ENCODE assay signal across 27 cellular contexts in genomic region chr16:21272253-21272652, GRCh38. TPM values are rescaled to one million over a fixed set of nuclear protein-coding genes. Genes with fewer than 3 reads are reported as not detected.
DNase-seq lines count a peak whose midpoint lies in the region; ATAC-seq, FAIRE-seq and TF ChIP-seq lines count a peak whose summit lies in the region.
"Had no signal": no experiment of that assay in that cellular context is flagged by ENCODE, and none has a peak within 500 bp of the region (broad histone marks: within the 10 kb centered on the region; RNA-seq: fewer than 3 reads in every experiment).

No MANE protein-coding gene starts in this region.

- WGBS in H9 (ENCODE audit: extremely low coverage, insufficient read length, low lambda C conversion rate), result no CpG with 5 or more reads among the region's 2 CpGs
- 6% methylated on average over 2 of the region's 2 CpGs for WGBS in K562 (ENCODE audit: insufficient coverage, low coverage, missing lambda C conversion rate)

- H3K4me2 ChIP-seq in H9 (ENCODE audit: insufficient read depth, insufficient read length, low read length) (no peak overlapping the region), K562 (ENCODE audit: insufficient read depth, low read length) (no peak overlapping the region), neural progenitor cell (no peak overlapping the region)
- H3K4me2 ChIP-seq: BLaER1 had no signal

- H3K4me3 ChIP-seq in HEK293 (ENCODE audit: low read depth, low read length), result no peak overlapping the region
- H3K4me3 ChIP-seq in K562, result no peak overlapping the region
- H3K4me3 ChIP-seq in neural progenitor cell, result no peak overlapping the region
- H3K4me3 ChIP-seq: BLaER1 had no signal

- H3K4me1 Mint-ChIP-seq in H9 (peaks cover 26 to 27% of the 10 kb centered on the region in 2 experiments), neural progenitor cell (peaks cover 7% of the 10 kb centered on the region)
- no peaks in the 10 kb centered on the region for H3K4me1 Mint-ChIP-seq in activated CD4-positive, alpha-beta memory T cell treated with anti-CD3 and anti-CD28 coated beads, Interleukin-2, amount 10 ng/mL, durations not matched to agents 7 days and 5 days
- H3K4me1 Mint-ChIP-seq: CD14-positive monocyte; CD4-positive, alpha-beta memory T cell; CD4-positive, CD25-positive, alpha-beta regulatory T cell; CD8-positive, alpha-beta memory T cell had no signal

- H3K23ac ChIP-seq in H9 (ENCODE audit: insufficient read length, low read depth, low read length), result no peak overlapping the region

- no peak overlapping the region for H3K18ac ChIP-seq in H9 (ENCODE audit: insufficient read length, low read depth, low read length)

- H3K79me2 ChIP-seq in H9 (ENCODE audit: insufficient read depth, low read length) (no peaks in the 10 kb centered on the region), K562 (ENCODE audit: control insufficient read depth, insufficient read depth, low read length) (no peaks in the 10 kb centered on the region), neural progenitor cell (ENCODE audit: low read depth) (no peaks in the 10 kb centered on the region)

- FAIRE-seq in K562 (lab: Jason Lieb, UNC), result no peak
- FAIRE-seq: A204.1, G401.6, GM12892, GM18507 had no signal

- ATAC-seq in K562, result no peak

- POLR2A ChIA-PET in HEK293 (lab: Yijun Ruan, JAX), result interaction anchor here (0.6 kb wide), 1 partner anchor 982 kb away, joined by 4 read pairs; no protein-coding TSS in a partner anchor
- POLR2A ChIA-PET in K562 (lab: Yijun Ruan, JAX), result no interaction called here
- POLR2A ChIA-PET in activated CD4-positive, alpha-beta memory T cell treated with anti-CD3 and anti-CD28 coated beads, Interleukin-2, amount 10 ng/mL, durations not matched to agents 7 days and 5 days (lab: Charles Lee), result no interaction called here

- no peaks in the 10 kb centered on the region for H3K23me2 ChIP-seq in H9 (ENCODE audit: insufficient read length, low read depth, low read length, poor library complexity, severe bottlenecking)

- H3K27me3 Mint-ChIP-seq in H9 (ENCODE audit: low read depth), result peaks cover 20% of the 10 kb centered on the region
- H3K27me3 Mint-ChIP-seq in neural progenitor cell (ENCODE audit: insufficient read depth, low read depth), result peaks cover 28% of the 10 kb centered on the region
- H3K27me3 Mint-ChIP-seq in activated CD4-positive, alpha-beta memory T cell treated with anti-CD3 and anti-CD28 coated beads, Interleukin-2, amount 10 ng/mL, durations not matched to agents 7 days and 5 days, result peaks cover 35% of the 10 kb centered on the region

- H2AK5ac ChIP-seq in H9 (ENCODE audit: insufficient read length, low read length), result no peak overlapping the region

- H3K9ac ChIP-seq in H9 (ENCODE audit: extremely low read depth, insufficient read length, low read length), result no peak overlapping the region
- no peak overlapping the region for H3K9ac ChIP-seq in K562 (ENCODE audit: insufficient read depth in 1 of 2, low read depth in 2 of 2, low read length in 2 of 2)
- H3K9ac ChIP-seq in neural progenitor cell, result no peak overlapping the region
- H3K9ac ChIP-seq: BLaER1 had no signal

- no peak for TF ChIP-seq POLR2A in K562 (conservative IDR thresholded peaks at IDR 0.05)

- no peak overlapping the region for H3K4ac ChIP-seq in H9 (ENCODE audit: low read depth, low read length)

- H3K27ac ChIP-seq in H9 (ENCODE audit: insufficient read length, low read depth, low read length) (no peak overlapping the region), HEK293 (ENCODE audit: extremely low read depth, low read depth, low read length) (no peak overlapping the region), K562 (ENCODE audit: extremely low read depth, low read depth, low read length) (no peak overlapping the region), neural progenitor cell (no peak overlapping the region)
- H3K27ac ChIP-seq: BLaER1 had no signal

- no peaks in the 10 kb centered on the region for H3K79me1 ChIP-seq in H9 (ENCODE audit: insufficient read depth, low read depth, low read length, poor library complexity, severe bottlenecking)

- no peaks in the 10 kb centered on the region for H3K36me3 ChIP-seq in HEK293 (ENCODE audit: control insufficient read depth in 2 of 2, insufficient read depth in 1 of 2, low read length in 2 of 2)
- no peaks in the 10 kb centered on the region for H3K36me3 ChIP-seq in K562 (ENCODE audit: control insufficient read depth, insufficient read depth, low read length)
- H3K36me3 ChIP-seq in neural progenitor cell, result no peaks in the 10 kb centered on the region
- H3K36me3 ChIP-seq: BE2C, BLaER1 had no signal

- DNase-seq in H9, result no peak
- DNase-seq in K562 (ENCODE audit: extremely low read depth in 1 of 4, low spot score in 3 of 4), result no peak
- no peak for DNase-seq in neural progenitor cell (ENCODE audit: low spot score)
- no peak for DNase-seq in NOMO-1 treated with dmso at 0.1 percent for 144 hours (lab: John Stamatoyannopoulos, UW; ENCODE audit: unreplicated experiment)
- DNase-seq in activated CD4-positive, alpha-beta memory T cell treated with anti-CD3 and anti-CD28 coated beads, Interleukin-2, amount 10 ng/mL, durations not matched to agents 7 days and 5 days, result no peak
- DNase-seq in amniotic stem cell (lab: John Stamatoyannopoulos, UW), result no peak
- DNase-seq in DMS153 treated with DMSO at 0.1 percent for 48 hours (lab: John Stamatoyannopoulos, UW; ENCODE audit: unreplicated experiment), result no peak
- DNase-seq: 8988T; ACHN; BE2C; C1 segment of cervical spinal cord; CD4-positive, alpha-beta memory T cell; CD4-positive, CD25-positive, alpha-beta regulatory T cell; CD8-positive, alpha-beta memory T cell; COR-L47; DMS 273 treated with DMSO at 0.1 percent for 48 hours; DMS153; DMS79 treated with DMSO at 0.1 percent for 48 hours; GF-D8 had no signal

- no peaks in the 10 kb centered on the region for H3F3A ChIP-seq in neural progenitor cell (ENCODE audit: low read depth)

- H2BK12ac ChIP-seq in H9 (ENCODE audit: insufficient read length, low read depth, low read length), result no peak overlapping the region

- no TSS peak for BruUV-seq in K562 (replicated peaks; lab: Mats Ljungman, UMichigan)

- no peak overlapping the region for H3T11ph ChIP-seq in H9 (ENCODE audit: low read length)

- in situ Hi-C loops in K562 (cut with MboI), result no loop called here

- H3K9me3 ChIP-seq in H9 (ENCODE audit: control insufficient read depth, low read depth, low read length) (no peaks in the 10 kb centered on the region), HEK293 (ENCODE audit: control insufficient read depth, insufficient read depth, low read depth, low read length) (no peaks in the 10 kb centered on the region), K562 (replicated peaks; ENCODE audit: control insufficient read depth, insufficient read depth, low read depth, low read length) (no peaks in the 10 kb centered on the region), neural progenitor cell (ENCODE audit: low read depth) (no peaks in the 10 kb centered on the region)
- H3K9me3 ChIP-seq: BE2C, BLaER1 had no signal

- no peak for TF ChIP-seq RAD21 in K562 (CRISPR knock-in tag; conservative IDR thresholded peaks at IDR 0.05 in 1 of 2, IDR thresholded peaks at IDR 0.05 in 1 of 2)

- no peaks in the 10 kb centered on the region for H3K9me3 Mint-ChIP-seq in H9
- no peaks in the 10 kb centered on the region for H3K9me3 Mint-ChIP-seq in neural progenitor cell
- H3K9me3 Mint-ChIP-seq in activated CD4-positive, alpha-beta memory T cell treated with anti-CD3 and anti-CD28 coated beads, Interleukin-2, amount 10 ng/mL, durations not matched to agents 7 days and 5 days, result no peaks in the 10 kb centered on the region
- H3K9me3 Mint-ChIP-seq: CD4-positive, CD25-positive, alpha-beta regulatory T cell; CD8-positive, alpha-beta memory T cell had no signal

- no peak overlapping the region for H4K8ac ChIP-seq in H9 (replicated peaks; ENCODE audit: insufficient read length, low read depth, low read length)

- H4K91ac ChIP-seq in H9 (ENCODE audit: insufficient read length, low read depth, low read length), result no peak overlapping the region

- H2BK5ac ChIP-seq in H9 (ENCODE audit: insufficient read length, low read length), result no peak overlapping the region

- H3K27me3 ChIP-seq in H9 (ENCODE audit: insufficient read depth, low read length), result no peaks in the 10 kb centered on the region
- H3K27me3 ChIP-seq in K562 (ENCODE audit: control insufficient read depth in 2 of 2, insufficient read depth in 2 of 2, low read length in 2 of 2), result peaks cover 12 to 28% of the 10 kb centered on the region in 2 experiments
- H3K27me3 ChIP-seq in neural progenitor cell, result peaks cover 31% of the 10 kb centered on the region

- no peak overlapping the region for H2BK20ac ChIP-seq in H9 (ENCODE audit: low read depth, low read length, poor library complexity, severe bottlenecking)

- intact Hi-C loops in K562 (cut with micrococcal nuclease), result no loop called here

- H3K27ac Mint-ChIP-seq in H9 (peak overlapping the region in 2 of 3 experiments; percentile 2 to 9; a peak in 1 of 7 replicates), neural progenitor cell (peak overlapping the region; percentile 9)
- no peak overlapping the region for H3K27ac Mint-ChIP-seq in activated CD4-positive, alpha-beta memory T cell treated with anti-CD3 and anti-CD28 coated beads, Interleukin-2, amount 10 ng/mL, durations not matched to agents 7 days and 5 days
- H3K27ac Mint-ChIP-seq: CD14-positive monocyte; CD4-positive, alpha-beta memory T cell; CD4-positive, CD25-positive, alpha-beta regulatory T cell; CD8-positive, alpha-beta memory T cell had no signal

- H3K4me1 ChIP-seq in H9 (ENCODE audit: insufficient read depth, low read length) (peaks cover 6% of the 10 kb centered on the region), HEK293 (ENCODE audit: control insufficient read depth, insufficient read depth, low read length) (no peaks in the 10 kb centered on the region), K562 (replicated peaks in 1 of 2; ENCODE audit: control insufficient read depth in 2 of 2, insufficient read depth in 2 of 2, low read length in 2 of 2) (peaks cover 0 to 2% of the 10 kb centered on the region in 2 experiments; a peak in 2 of 5 replicates), neural progenitor cell (peaks cover 10% of the 10 kb centered on the region)
- H3K4me1 ChIP-seq: BE2C had no signal

- no peak overlapping the region for H3K56ac ChIP-seq in H9 (ENCODE audit: insufficient read length, low read depth, low read length)

- H3K4me3 Mint-ChIP-seq in H9 (no peak overlapping the region), neural progenitor cell (no peak overlapping the region)
- no peak overlapping the region for H3K4me3 Mint-ChIP-seq in activated CD4-positive, alpha-beta memory T cell treated with anti-CD3 and anti-CD28 coated beads, Interleukin-2, amount 10 ng/mL, durations not matched to agents 7 days and 5 days
- H3K4me3 Mint-ChIP-seq: CD4-positive, alpha-beta memory T cell; CD4-positive, CD25-positive, alpha-beta regulatory T cell; CD8-positive, alpha-beta memory T cell had no signal

- TF ChIP-seq CTCF in H9 (conservative IDR thresholded peaks at IDR 0.05) (no peak), HEK293 (tag by site-specific recombination; IDR thresholded peaks at IDR 0.05) (no peak), K562 (IDR thresholded peaks at IDR 0.05 in 2 of 3, conservative IDR thresholded peaks at IDR 0.05 in 1 of 3; ENCODE audit: insufficient read depth in 2 of 3, low read depth in 1 of 3, low read length in 3 of 3) (no peak), neural progenitor cell (IDR thresholded peaks at IDR 0.05) (no peak)

- peaks cover 0 to 6% (median 0%) of the 10 kb centered on the region in 3 experiments; a peak in 1 of 7 replicates for H3K36me3 Mint-ChIP-seq in H9 (ENCODE audit: insufficient read depth in 1 of 3, low read depth in 3 of 3)
- no peaks in the 10 kb centered on the region for H3K36me3 Mint-ChIP-seq in neural progenitor cell
- H3K36me3 Mint-ChIP-seq in activated CD4-positive, alpha-beta memory T cell treated with anti-CD3 and anti-CD28 coated beads, Interleukin-2, amount 10 ng/mL, durations not matched to agents 7 days and 5 days (ENCODE audit: low read depth), result no peaks in the 10 kb centered on the region
- H3K36me3 Mint-ChIP-seq: CD14-positive monocyte; CD4-positive, alpha-beta memory T cell; CD4-positive, CD25-positive, alpha-beta regulatory T cell; CD8-positive, alpha-beta memory T cell had no signal

- H4K20me1 ChIP-seq in H9 (ENCODE audit: control insufficient read depth, insufficient read depth, insufficient read length), result no peaks in the 10 kb centered on the region
- H4K20me1 ChIP-seq in K562 (replicated peaks; ENCODE audit: control insufficient read depth, insufficient read depth, low read length), result no peaks in the 10 kb centered on the region
- no peaks in the 10 kb centered on the region for H4K20me1 ChIP-seq in neural progenitor cell (ENCODE audit: low read depth)
- H4K20me1 ChIP-seq: BLaER1 had no signal

- CTCF ChIA-PET in HEK293 (lab: Yijun Ruan, JAX) (interaction anchor here (0.6 kb wide), 1 partner anchor 29 kb away, joined by 4 read pairs; no protein-coding TSS in a partner anchor), K562 (lab: Yijun Ruan, JAX; ENCODE audit: low intra/inter-chr PET ratio) (no interaction called here)
- CTCF ChIA-PET in activated CD4-positive, alpha-beta memory T cell treated with anti-CD3 and anti-CD28 coated beads, Interleukin-2, amount 10 ng/mL, durations not matched to agents 7 days and 5 days (lab: Charles Lee), result no interaction called here

- H3K9me1 ChIP-seq in K562 (ENCODE audit: control insufficient read depth, insufficient read depth, low read length), result no peaks in the 10 kb centered on the region

- H3K14ac ChIP-seq in H9 (ENCODE audit: insufficient read depth, low read length), result no peak overlapping the region

- no peak for TF ChIP-seq EP300 in K562 (IDR thresholded peaks at IDR 0.05; ENCODE audit: low read length)

- H2BK120ac ChIP-seq in H9 (ENCODE audit: low read depth, low read length, poor library complexity, severe bottlenecking), result no peak overlapping the region

- H4K5ac ChIP-seq in H9 (ENCODE audit: insufficient read length, low read depth, low read length), result no peak overlapping the region

- no peak overlapping the region for H2BK15ac ChIP-seq in H9 (ENCODE audit: low read depth, low read length)

- H2AFZ ChIP-seq in H9 (ENCODE audit: low read length) (no peak overlapping the region), K562 (ENCODE audit: low read depth, low read length) (no peak overlapping the region), neural progenitor cell (replicated peaks) (no peak overlapping the region)

RNA-seq across cellular contexts. Expression of gene CRYM, which starts 5.8 kb away (rescaled TPM):
- 16.4 and 17.8 TPM in 2 replicates for total RNA-seq in H9 (2021)
- 0.58 and 1.00 TPM in 2 replicates for total RNA-seq in K562 (2011; cell fraction: chromatin; rRNA removed; ENCODE audit: low replicate concordance)
- total RNA-seq in K562 (2011; cell fraction: nucleolus; rRNA removed), result 0.33 and 0.66 TPM in 2 replicates
- 0.46 and 0.66 TPM in 2 replicates for total RNA-seq in K562 (2011; cell fraction: nucleoplasm; rRNA removed)
- 0.41 and 0.65 TPM in 2 replicates for total RNA-seq in K562 (2014; rRNA removed)
- 0.41 and 0.47 TPM in 2 replicates for total RNA-seq in K562 (2014; rRNA removed; fragmentation: Illumina TruSeq; extraction: Trizol)
- 0.23 and 0.58 TPM in 2 replicates for total RNA-seq in K562 (2015; rRNA removed; fragmentation: Illumina TruSeq; extraction: Trizol)
- total RNA-seq in K562 (2021), result 0.98 TPM in 2 replicates
- polyA plus RNA-seq in K562 (2011; rRNA removed), result 0.56 and 0.62 TPM in 2 replicates
- 0.62 and 1.7 TPM in 2 replicates for polyA plus RNA-seq in K562 (2011; cell fraction: cytosol; rRNA removed)
- 0.77 and 0.79 TPM in 2 replicates for polyA plus RNA-seq in K562 (2011; cell fraction: nucleus; rRNA removed)
- 0.82 and 1.5 TPM in 2 replicates for polyA plus RNA-seq in K562 (2012)
- 0.47 and 0.59 TPM in 2 replicates for polyA plus RNA-seq in K562 (2014; fragmentation: Illumina TruSeq; extraction: Trizol)
- under 1 TPM; 0.08 to 0.15 TPM for polyA plus RNA-seq in K562 (2014; fragmentation: Nextera tagmentation; extraction: Ambion mirVana)
- 0.37 and 0.73 TPM in 2 replicates for polyA plus RNA-seq in K562 (2014; rRNA removed)
- polyA minus RNA-seq in K562 (2011; rRNA and poly(A)+ RNA removed), result 0.28 and 0.36 TPM in 2 replicates
- polyA minus RNA-seq in K562 (2011; cell fraction: cytosol; rRNA and poly(A)+ RNA removed), result not detected in 2 replicates
- polyA minus RNA-seq in K562 (2011; cell fraction: nucleus; rRNA and poly(A)+ RNA removed), result 0.33 TPM in 1 of 2 replicates, not detected in the other
- 0.36 and 1.3 TPM in 2 replicates for total RNA-seq in neural progenitor cell (ENCODE audit: low replicate concordance)
- not detected for total RNA-seq in activated CD4-positive, alpha-beta memory T cell treated with anti-CD3 and anti-CD28 coated beads, Interleukin-2, amount 10 ng/mL, durations not matched to agents 7 days and 5 days
- total RNA-seq: A673; CD4-positive, alpha-beta memory T cell; CD4-positive, CD25-positive, alpha-beta regulatory T cell; CD8-positive, alpha-beta memory T cell had no signal
- polyA plus RNA-seq: CD14-positive monocyte; CD4-positive, alpha-beta memory T cell; CD4-positive, CD25-positive, alpha-beta regulatory T cell; CD8-positive, alpha-beta memory T cell had no signal

RNA-seq across cellular contexts. Expression of gene ANKS4B, which starts 38.8 kb away (rescaled TPM):
- 0.07 and 0.09 TPM in 2 replicates for total RNA-seq in H9 (2021)
- total RNA-seq in K562 (2011; cell fraction: chromatin; rRNA removed; ENCODE audit: low replicate concordance), result not detected in 2 replicates
- total RNA-seq in K562 (2011; cell fraction: nucleolus; rRNA removed), result not detected in 2 replicates
- total RNA-seq in K562 (2011; cell fraction: nucleoplasm; rRNA removed), result not detected in 2 replicates
- total RNA-seq in K562 (2014; rRNA removed), result not detected in 2 replicates
- not detected in 2 replicates for total RNA-seq in K562 (2014; rRNA removed; fragmentation: Illumina TruSeq; extraction: Trizol)
- total RNA-seq in K562 (2015; rRNA removed; fragmentation: Illumina TruSeq; extraction: Trizol), result not detected in 2 replicates
- not detected in 2 replicates for total RNA-seq in K562 (2021)
- polyA plus RNA-seq in K562 (2011; rRNA removed), result not detected in 2 replicates
- not detected in 2 replicates for polyA plus RNA-seq in K562 (2011; cell fraction: cytosol; rRNA removed)
- polyA plus RNA-seq in K562 (2011; cell fraction: nucleus; rRNA removed), result not detected in 2 replicates
- not detected in 2 replicates for polyA plus RNA-seq in K562 (2012)
- not detected in 2 replicates for polyA plus RNA-seq in K562 (2014; fragmentation: Illumina TruSeq; extraction: Trizol)
- not detected for polyA plus RNA-seq in K562 (2014; fragmentation: Nextera tagmentation; extraction: Ambion mirVana)
- not detected in 2 replicates for polyA plus RNA-seq in K562 (2014; rRNA removed)
- polyA minus RNA-seq in K562 (2011; rRNA and poly(A)+ RNA removed), result not detected in 2 replicates
- not detected in 2 replicates for polyA minus RNA-seq in K562 (2011; cell fraction: cytosol; rRNA and poly(A)+ RNA removed)
- not detected in 2 replicates for polyA minus RNA-seq in K562 (2011; cell fraction: nucleus; rRNA and poly(A)+ RNA removed)
- total RNA-seq in neural progenitor cell (ENCODE audit: low replicate concordance), result 0.22 TPM in 1 of 2 replicates, not detected in the other
- total RNA-seq in activated CD4-positive, alpha-beta memory T cell treated with anti-CD3 and anti-CD28 coated beads, Interleukin-2, amount 10 ng/mL, durations not matched to agents 7 days and 5 days, result not detected
- total RNA-seq: A673; CD4-positive, alpha-beta memory T cell; CD4-positive, CD25-positive, alpha-beta regulatory T cell; CD8-positive, alpha-beta memory T cell had no signal
- polyA plus RNA-seq: CD14-positive monocyte; CD4-positive, alpha-beta memory T cell; CD4-positive, CD25-positive, alpha-beta regulatory T cell; CD8-positive, alpha-beta memory T cell had no signal
